21 cellular contexts compared by ENCODE assay signal in the genomic region with DNA sequence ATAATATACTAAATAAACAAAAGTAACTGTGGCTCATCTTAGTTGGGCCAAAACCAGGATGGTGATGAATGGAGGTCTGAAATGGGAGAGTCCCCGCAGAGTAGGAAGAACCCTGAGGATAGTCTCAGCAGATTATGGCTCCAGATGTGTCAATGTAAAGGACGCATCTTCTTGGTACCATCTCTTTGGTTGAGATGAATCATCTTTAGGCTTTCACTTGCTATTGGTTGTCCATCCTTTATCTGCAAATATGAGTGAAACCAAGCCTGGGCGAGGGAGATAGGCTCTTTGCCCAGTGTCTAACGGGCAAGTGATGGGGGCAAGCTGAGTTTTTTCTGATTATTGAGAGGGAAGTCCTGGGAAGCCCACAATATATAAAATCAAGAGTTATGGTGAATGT. TPM values are rescaled to one million over a fixed set of nuclear protein-coding genes. Genes with fewer than 3 reads are reported as not detected.
"Had no signal": no experiment of that assay in that cellular context is flagged by ENCODE, and none has a peak within 500 bp of the region (broad histone marks: within the 10 kb centered on the region; RNA-seq: fewer than 3 reads in every experiment).

No MANE protein-coding gene starts in this region.

- DNase-seq: Karpas-422, KG1, MG63, NCI-H1092, NCI-H1105 treated with DMSO at 0.1 percent for 48 hours, NCI-H1417 treated with DMSO at 0.1 percent for 48 hours, NCI-H146, NCI-H1694 treated with DMSO at 0.1 percent for 48 hours, NCI-H1930, NCI-H2081, NCI-H2107, NCI-H226, NCI-H446, NCI-H510A, NCI-H524 treated with DMSO at 0.1 percent for 48 hours, NCI-H69, NCI-H774, PC-3, SHP77, SK-N-SH had no signal

- ATAC-seq: Panc1, PC-3 had no signal

- H3K9me3 ChIP-seq: MG63, SK-N-SH had no signal

RNA-seq across cellular contexts. Expression of gene LCP2, which starts 19.4 kb away (rescaled TPM):
- total RNA-seq: PC-3 had no signal
- polyA plus RNA-seq: SK-N-SH had no signal
